Comparison of ENCODE assay signal across 8 cellular contexts in the genomic region with DNA sequence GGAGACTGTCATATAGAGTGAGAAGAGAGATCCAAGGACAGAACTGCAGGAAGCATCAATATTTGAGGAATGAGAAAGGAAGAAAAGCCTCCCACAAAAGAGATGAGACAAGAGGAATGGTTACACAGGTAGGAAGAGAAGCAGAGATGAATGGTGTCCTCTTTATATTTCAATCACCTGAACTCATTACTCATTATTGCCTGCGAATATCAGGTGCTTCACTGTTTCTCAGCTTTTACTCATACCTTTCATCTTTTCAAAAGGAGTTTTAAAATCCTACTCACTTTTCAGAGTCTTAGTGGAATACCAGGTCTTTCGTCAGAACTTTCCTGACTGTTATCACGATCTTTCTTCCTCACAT. TPM values are rescaled to one million over a fixed set of nuclear protein-coding genes. Genes with fewer than 3 reads are reported as not detected.
DNase-seq lines count a peak whose midpoint lies in the region; ATAC-seq, FAIRE-seq and TF ChIP-seq lines count a peak whose summit lies in the region.

No MANE protein-coding gene starts in this region.

- H3K9me3 Mint-ChIP-seq in CD8-positive, alpha-beta memory T cell = no peaks in the 10 kb centered on the region

- H3K27ac Mint-ChIP-seq in CD8-positive, alpha-beta memory T cell = peak overlapping the region; percentile 51 to 100 (median 98)

- H3K27ac ChIP-seq in CD8-positive, alpha-beta memory T cell (ENCODE audit: low read depth, low read length) = peak overlapping the region; percentile 28
- no peak overlapping the region for H3K27ac ChIP-seq in RWPE2 (ENCODE audit: poor library complexity, severe bottlenecking)
- H3K27ac ChIP-seq in tibial artery = peak overlapping the region; percentile 29 to 32

- peaks cover 0 to 3% of the 10 kb centered on the region in 2 donors for H3K27me3 Mint-ChIP-seq in CD8-positive, alpha-beta memory T cell

- peaks cover 9% of the 10 kb centered on the region for H3K4me1 ChIP-seq in CD8-positive, alpha-beta memory T cell (ENCODE audit: insufficient read depth, low read length)
- H3K4me1 ChIP-seq in RWPE2 (ENCODE audit: insufficient read depth, poor library complexity, severe bottlenecking) (peaks cover 3% of the 10 kb centered on the region), iPS-15b (ENCODE audit: control insufficient read depth, insufficient read depth, low read length) (peaks cover 19% of the 10 kb centered on the region), tibial artery (peaks cover 0 to 4% (median 0%) of the 10 kb centered on the region in 4 donors)

- TF ChIP-seq CTCF in RWPE2 (IDR thresholded peaks at IDR 0.05; ENCODE audit: poor library complexity, severe bottlenecking) (no peak), tibial artery (IDR thresholded peaks at IDR 0.05) (no peak)

- POLR2A ChIA-PET in CD8-positive, alpha-beta memory T cell (lab: Charles Lee) = interaction anchor here (1.1 kb wide), 1 partner anchor 450 kb away, joined by 3 read pairs; no protein-coding TSS in a partner anchor

- peaks cover 23 to 33% (median 30%) of the 10 kb centered on the region in 3 donors for H3K4me1 Mint-ChIP-seq in CD8-positive, alpha-beta memory T cell

- H3K4me3 Mint-ChIP-seq in CD8-positive, alpha-beta memory T cell = peak overlapping the region; percentile 88 to 97 (median 92)

- intact Hi-C loops in tibial artery (cut with DNase I; ENCODE audit: low total_unique reads) = no loop called here

- no peaks in the 10 kb centered on the region for H3K27me3 ChIP-seq in CD8-positive, alpha-beta memory T cell (ENCODE audit: insufficient read depth, low read length, poor library complexity, severe bottlenecking)
- no peaks in the 10 kb centered on the region for H3K27me3 ChIP-seq in RWPE2 (ENCODE audit: insufficient read depth, poor library complexity, severe bottlenecking)
- no peaks in the 10 kb centered on the region for H3K27me3 ChIP-seq in iPS-15b (ENCODE audit: control insufficient read depth, insufficient read depth, low read length)
- no peaks in the 10 kb centered on the region for H3K27me3 ChIP-seq in tibial artery

- peaks cover 6 to 18% (median 13%) of the 10 kb centered on the region in 3 donors for H3K36me3 Mint-ChIP-seq in CD8-positive, alpha-beta memory T cell

- H3K9ac ChIP-seq in iPS-15b (ENCODE audit: low read depth, low read length) = peak overlapping the region; percentile 55

- peak overlapping the region; percentile 62 for H3K4me3 ChIP-seq in CD8-positive, alpha-beta memory T cell (ENCODE audit: low read length)
- H3K4me3 ChIP-seq in RWPE2 (ENCODE audit: severe bottlenecking) = peak overlapping the region; percentile 25
- peak overlapping the region; percentile 52 for H3K4me3 ChIP-seq in iPS-15b (ENCODE audit: low read depth, low read length)
- peak overlapping the region; percentile 46 to 51 for H3K4me3 ChIP-seq in tibial artery

- CTCF ChIA-PET in CD8-positive, alpha-beta memory T cell (lab: Charles Lee) = interaction anchor here (1.6 to 3.0 kb wide), 2 partner anchors 14 kb away, joined by 5 to 8 read pairs; no protein-coding TSS in a partner anchor

- ATAC-seq in GM21737 (IDR thresholded peaks at IDR 0.05; ENCODE audit: unreplicated experiment) (peak; percentile 15), RWPE2 (ENCODE audit: low read depth) (peak; percentile 53), HG03460 (IDR thresholded peaks at IDR 0.05; ENCODE audit: unreplicated experiment) (no peak)

- no peak for FAIRE-seq in GM19239 (lab: Jason Lieb, UNC)

- no peaks in the 10 kb centered on the region for H3K36me3 ChIP-seq in CD8-positive, alpha-beta memory T cell (ENCODE audit: insufficient read depth, low read length)
- H3K36me3 ChIP-seq in RWPE2 (ENCODE audit: low read depth) = no peaks in the 10 kb centered on the region
- H3K36me3 ChIP-seq in iPS-15b (ENCODE audit: control insufficient read depth, insufficient read depth, low read length) = no peaks in the 10 kb centered on the region
- H3K36me3 ChIP-seq in tibial artery = no peaks in the 10 kb centered on the region

- no peak for DNase-seq in CD8-positive, alpha-beta memory T cell
- DNase-seq in RWPE2 (ENCODE audit: low spot score) = no peak
- no peak for DNase-seq in tibial artery
- DNase-seq in GM19239 (ENCODE audit: insufficient read length, low spot score) = no peak
- no peak for DNase-seq in medulla oblongata (ENCODE audit: extremely low spot score)

- H3K9me3 ChIP-seq in CD8-positive, alpha-beta memory T cell (ENCODE audit: low read length) = no peaks in the 10 kb centered on the region
- no peaks in the 10 kb centered on the region for H3K9me3 ChIP-seq in RWPE2 (ENCODE audit: severe bottlenecking)
- H3K9me3 ChIP-seq in iPS-15b (ENCODE audit: control insufficient read depth, insufficient read depth, low read length) = no peaks in the 10 kb centered on the region
- H3K9me3 ChIP-seq in tibial artery = no peaks in the 10 kb centered on the region

RNA-seq across cellular contexts. Expression of gene SEC24D, which starts 14.9 kb away (rescaled TPM):
- total RNA-seq in CD8-positive, alpha-beta memory T cell = 10 to 100 TPM; 22.7 to 24.3 TPM
- 23.8 TPM for polyA plus RNA-seq in CD8-positive, alpha-beta memory T cell

RNA-seq across cellular contexts. Expression of gene SYNPO2, which starts 37.9 kb away (rescaled TPM):
- under 1 TPM; 0.16 to 0.22 TPM for total RNA-seq in CD8-positive, alpha-beta memory T cell
- polyA plus RNA-seq in CD8-positive, alpha-beta memory T cell = 0.21 TPM
